In the genomic region with DNA sequence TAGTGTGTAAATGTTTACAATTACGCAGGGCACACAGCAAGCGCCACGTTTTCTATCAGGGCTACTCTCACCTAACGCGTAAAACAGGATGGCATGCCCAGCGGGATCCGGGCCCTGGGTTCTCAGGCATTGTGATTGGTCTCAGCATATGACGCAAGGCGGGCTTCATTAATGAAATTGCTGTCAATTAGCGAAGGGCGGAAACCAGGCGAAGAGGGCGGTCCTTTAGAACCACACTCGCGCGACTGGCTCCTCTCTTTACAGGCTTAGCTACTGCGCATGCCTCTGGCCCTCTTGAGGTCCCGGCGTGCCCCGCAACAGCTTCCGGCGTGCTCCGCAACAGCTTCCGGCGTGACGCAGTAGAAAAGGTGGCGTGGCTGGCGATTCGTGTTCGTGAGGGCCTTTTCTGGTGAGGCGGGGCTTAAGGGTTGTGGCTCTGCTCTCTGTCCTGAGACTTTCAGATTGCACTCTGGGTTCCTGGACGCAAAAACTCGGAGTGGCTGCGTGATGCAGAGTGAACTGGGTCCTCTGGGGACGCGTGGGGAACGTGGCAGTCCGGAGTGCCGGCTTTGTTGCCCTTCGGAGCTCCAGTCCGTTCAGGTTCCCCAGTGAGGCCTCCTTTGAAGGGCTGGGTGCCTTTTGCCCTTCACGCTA, we compare ENCODE assay signal across 9 cellular contexts. TPM values are rescaled to one million over a fixed set of nuclear protein-coding genes. Genes with fewer than 3 reads are reported as not detected.
DNase-seq lines count a peak whose midpoint lies in the region; ATAC-seq and TF ChIP-seq lines count a peak whose summit lies in the region.
"Had no signal": no experiment of that assay in that cellular context is flagged by ENCODE, and none has a peak within 500 bp of the region (broad histone marks: within the 10 kb centered on the region; RNA-seq: fewer than 3 reads in every experiment).

No MANE protein-coding gene starts in this region.

- DNase-seq in DMS53 (lab: John Stamatoyannopoulos, UW) = peak; percentile 95
- peak; percentile 94 for DNase-seq in OCI-M2 (lab: John Stamatoyannopoulos, UW; ENCODE audit: unreplicated experiment)
- peak; percentile 53 to 78 for DNase-seq in activated T-helper 1 cell treated with anti-CD3 and anti-CD28 coated beads, Interleukin-2, amount 50 U/mL, for 16 hours (ENCODE audit: low read depth in 1 of 2, low spot score in 1 of 2)
- DNase-seq in fibroblast of peridontal ligament (ENCODE audit: extremely low read depth) = peak; percentile 93
- DNase-seq in omental fat pad (ENCODE audit: low spot score) = peak; percentile 39
- DNase-seq in superior temporal gyrus (ENCODE audit: extremely low spot score) = peak; percentile 96

- ATAC-seq in HG02642 (IDR thresholded peaks at IDR 0.05; ENCODE audit: poor library complexity, unreplicated experiment) (peak; percentile 62), omental fat pad (ENCODE audit: low FRiP score) (peak; percentile 92), GM18519 (IDR thresholded peaks at IDR 0.05; ENCODE audit: low FRiP score, unreplicated experiment) (no peak)

- TF ChIP-seq CTCF in omental fat pad (IDR thresholded peaks at IDR 0.05) = no peak

RNA-seq across cellular contexts. Expression of gene OR2C1, which starts 9.2 kb away (rescaled TPM):
- total RNA-seq in omental fat pad = not detected
- total RNA-seq: T-helper 2 cell treated with Interferon-gamma antibody and Interleukin-4, amounts not matched to agents 100 ng/mL and 5 ng/mL, for 36 hours had no signal

RNA-seq across cellular contexts. Expression of gene ZSCAN32, which starts 35.9 kb away (rescaled TPM):
- total RNA-seq in omental fat pad = 10 to 100 TPM in 2 of 4 donors, 1 to 10 TPM in 2; 6.5 to 16.6 (median 11.1) TPM

RNA-seq across cellular contexts. Expression of gene ZNF174, which starts 36.1 kb away (rescaled TPM):
- 10 to 100 TPM in 1 of 4 donors, 1 to 10 TPM in 3; 6.2 to 16.6 (median 8.6) TPM for total RNA-seq in omental fat pad

RNA-seq across cellular contexts. Expression of gene ZNF75A, which starts 59.6 kb away (rescaled TPM):
- 10 to 100 TPM; 13.2 to 30.1 (median 20.4) TPM for total RNA-seq in omental fat pad

RNA-seq across cellular contexts. Expression of gene TIGD7, which starts 59.7 kb away (rescaled TPM):
- 1 to 10 TPM; 3.3 to 8.8 (median 5.3) TPM for total RNA-seq in omental fat pad

Comparison
In these comparisons a context has a peak if more than half of its experiments do, and no peak if none do; other contexts are left out.
1. DNase-seq: peak in every context shown above with its lines; median percentile 96 in superior temporal gyrus; 95 in DMS53; 94 in OCI-M2; 93 in fibroblast of peridontal ligament; 66 in activated T-helper 1 cell treated with anti-CD3 and anti-CD28 coated beads, Interleukin-2, amount 50 U/mL, for 16 hours; 39 in omental fat pad.